17 cellular contexts compared by ENCODE assay signal in the genomic region with DNA sequence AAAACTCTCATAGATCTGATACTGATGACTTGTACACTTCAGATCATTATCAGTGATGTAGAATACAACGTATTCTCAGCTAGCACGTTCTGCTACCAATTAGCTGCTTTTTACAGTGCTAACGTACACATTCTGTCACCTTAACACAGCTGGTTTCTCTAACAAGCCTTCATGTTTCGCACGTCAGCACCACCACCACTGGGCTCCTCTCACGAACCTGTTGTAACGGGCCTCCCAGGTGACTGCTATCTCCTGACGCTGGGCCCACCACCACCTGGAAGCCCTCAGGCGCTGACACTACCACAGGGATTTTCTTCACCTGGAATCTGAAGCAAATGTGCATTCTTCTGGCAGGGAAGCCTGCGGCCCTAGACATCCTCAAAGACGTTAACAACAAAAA. TPM values are rescaled to one million over a fixed set of nuclear protein-coding genes. Genes with fewer than 3 reads are reported as not detected.
DNase-seq lines count a peak whose midpoint lies in the region; TF ChIP-seq lines count a peak whose summit lies in the region.
"Had no signal": no experiment of that assay in that cellular context is flagged by ENCODE, and none has a peak within 500 bp of the region (broad histone marks: within the 10 kb centered on the region; RNA-seq: fewer than 3 reads in every experiment).

No MANE protein-coding gene starts in this region.

- H3K9ac ChIP-seq in endodermal cell (ENCODE audit: extremely low read depth, low read length, poor library complexity, severe bottlenecking): no peak overlapping the region
- H3K9ac ChIP-seq: GM23248 had no signal

- H3K9me3 ChIP-seq in endodermal cell (ENCODE audit: control insufficient read depth, low read length) (no peaks in the 10 kb centered on the region), prostate gland (no peaks in the 10 kb centered on the region)

- intact Hi-C loops in prostate gland (cut with DNase I): no loop called here

- H3K4me3 ChIP-seq in NB4 (ENCODE audit: low read depth, low read length) (no peak overlapping the region), endodermal cell (ENCODE audit: low read length) (no peak overlapping the region), prostate gland (no peak overlapping the region)
- H3K4me3 ChIP-seq: GM23248 had no signal

- TF ChIP-seq CTCF in NB4 (IDR thresholded peaks at IDR 0.05; ENCODE audit: low read depth, low read length) (no peak), endodermal cell (conservative IDR thresholded peaks at IDR 0.05) (no peak), prostate gland (IDR thresholded peaks at IDR 0.05) (no peak)

- H3K4me1 ChIP-seq in endodermal cell (ENCODE audit: control insufficient read depth, insufficient read depth, low read length) (no peaks in the 10 kb centered on the region), prostate gland (replicated peaks) (no peaks in the 10 kb centered on the region)

- DNase-seq in activated effector memory CD4-positive, alpha-beta T cell treated with anti-CD3 and anti-CD28 coated beads, Interleukin-2, amount 50 U/mL, for 16 hours: peak; percentile 52
- no peak for DNase-seq in activated effector memory CD4-positive, alpha-beta T cell treated with Interleukin-2 at 50 U/mL for 16 hours
- DNase-seq in NB4 (ENCODE audit: low read depth) (no peak), endodermal cell (peak; percentile 46), ureter (ENCODE audit: low spot score) (peak; percentile 14), SIG-M5 treated with dmso at 0.1 percent for 504 hours (lab: John Stamatoyannopoulos, UW; ENCODE audit: unreplicated experiment) (no peak), prostate gland (ENCODE audit: low spot score) (no peak)
- DNase-seq: AML-193, GM23248, NCI-H1105 treated with DMSO at 0.1 percent for 48 hours, NCI-H1694, NCI-H2081 treated with DMSO at 0.1 percent for 48 hours, NCI-H510A, NCI-H748 treated with DMSO at 0.1 percent for 48 hours, OCI-M1, SHP77 had no signal

- H3K27me3 Mint-ChIP-seq in endodermal cell (ENCODE audit: insufficient read depth): peaks cover under 1% of the 10 kb centered on the region

- no peaks in the 10 kb centered on the region for H3K9me3 Mint-ChIP-seq in endodermal cell

- WGBS in endodermal cell (ENCODE audit: insufficient coverage in 1 of 2, insufficient read length in 1 of 2), 2 experiments: 95 to 98% methylated on average over 8 to 11 of the region's 11 CpGs
- 74% methylated on average over 11 of the region's 11 CpGs for WGBS in prostate gland

- H3K36me3 ChIP-seq in endodermal cell (ENCODE audit: control insufficient read depth, insufficient read depth, low read length) (peaks cover 74% of the 10 kb centered on the region), prostate gland (peaks cover 0 to 13% of the 10 kb centered on the region in 2 donors)

- H3K27me3 ChIP-seq in endodermal cell (ENCODE audit: control insufficient read depth, insufficient read depth, low read length, poor library complexity, severe bottlenecking) (no peaks in the 10 kb centered on the region), prostate gland (replicated peaks; ENCODE audit: insufficient read depth) (no peaks in the 10 kb centered on the region)

- peaks cover 66% of the 10 kb centered on the region for H3K36me3 Mint-ChIP-seq in endodermal cell (ENCODE audit: low read depth)

- H3K4me1 Mint-ChIP-seq in endodermal cell: peaks cover 5% of the 10 kb centered on the region

- TF ChIP-seq POLR2A in NB4 (IDR thresholded peaks at IDR 0.05; ENCODE audit: extremely low read depth, insufficient read length) (peak; percentile 10), prostate gland (IDR thresholded peaks at IDR 0.05) (no peak)

- H3K27ac ChIP-seq in endodermal cell (ENCODE audit: low read depth, low read length): no peak overlapping the region
- no peak overlapping the region for H3K27ac ChIP-seq in prostate gland
- H3K27ac ChIP-seq: C4-2B, GM23248 had no signal

- H3K4me3 Mint-ChIP-seq in endodermal cell: no peak overlapping the region

- H3K27ac Mint-ChIP-seq in endodermal cell: no peak overlapping the region

RNA-seq across cellular contexts. Expression of a gene that starts 19.8 kb away (rescaled TPM):
- total RNA-seq in endodermal cell: 100 to 1,000 TPM; 237 to 252 TPM
- polyA plus RNA-seq in endodermal cell (2013, experiment 1 of 2): 237 TPM
- 220 TPM for polyA plus RNA-seq in endodermal cell (2013, experiment 2 of 2)
- total RNA-seq in ureter: 104 TPM
- 100 to 1,000 TPM in 1 of 2 donors, 10 to 100 TPM in 1; 77.1 to 135 TPM for total RNA-seq in prostate gland

RNA-seq across cellular contexts. Expression of a gene that starts 52.2 kb away (rescaled TPM):
- total RNA-seq in endodermal cell (100 to 1,000 TPM; 104 to 127 TPM), ureter (67.0 TPM), prostate gland (10 to 100 TPM; 25.7 to 90.7 TPM)
- polyA plus RNA-seq in endodermal cell (2013, experiment 1 of 2): 60.1 TPM
- polyA plus RNA-seq in endodermal cell (2013, experiment 2 of 2): 61.4 TPM

Comparison
In these comparisons a context has a peak if more than half of its experiments do, and no peak if none do; other contexts are left out.
1. DNase-seq: peak in activated effector memory CD4-positive, alpha-beta T cell treated with anti-CD3 and anti-CD28 coated beads, Interleukin-2, amount 50 U/mL, for 16 hours (single experiment), endodermal cell (single experiment) and ureter (single experiment); none in activated effector memory CD4-positive, alpha-beta T cell treated with Interleukin-2 at 50 U/mL for 16 hours (single experiment), NB4 (single experiment), SIG-M5 treated with dmso at 0.1 percent for 504 hours (single experiment) and prostate gland (single experiment).